22 cellular contexts compared by ENCODE assay signal in the genomic region with DNA sequence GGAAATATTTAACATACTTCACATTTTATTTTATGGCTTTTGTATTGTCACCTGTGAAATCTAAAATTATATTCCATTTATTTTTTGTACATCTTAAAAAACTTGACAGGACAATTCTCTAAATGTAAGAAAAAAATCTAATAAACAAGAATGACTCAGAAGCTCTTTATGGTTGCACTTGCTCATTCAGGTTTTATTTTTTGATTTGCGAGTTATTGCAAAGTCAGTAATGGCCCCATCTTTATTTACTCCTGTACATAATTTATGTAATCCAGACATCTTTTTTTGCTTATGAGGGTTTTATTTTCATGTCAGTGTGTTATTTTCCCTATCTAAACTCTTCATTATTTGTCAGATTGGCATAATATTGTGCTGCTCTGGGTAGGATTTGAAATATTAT.
"Had no signal": no experiment of that assay in that cellular context is flagged by ENCODE, and none has a peak within 500 bp of the region (broad histone marks: within the 10 kb centered on the region; RNA-seq: fewer than 3 reads in every experiment).

No MANE protein-coding gene starts in this region.

- H3K36me3 ChIP-seq: heart left ventricle, neural progenitor cell, ovary, right atrium auricular region, tibial artery, upper lobe of left lung, uterus had no signal

- H3K4me1 Mint-ChIP-seq: neural progenitor cell; stimulated activated effector memory CD8-positive, alpha-beta T cell treated with anti-CD3 and anti-CD28 coated beads, Interleukin-12 subunit alpha, Interleukin-12 subunit beta, amount 100 ng/mL, for 72 hours had no signal

- H3K4me3 Mint-ChIP-seq: natural killer cell; neural progenitor cell; stimulated activated effector memory CD8-positive, alpha-beta T cell treated with anti-CD3 and anti-CD28 coated beads, Interleukin-12 subunit alpha, Interleukin-12 subunit beta, amount 100 ng/mL, for 72 hours; stimulated activated naive CD8-positive, alpha-beta T cell treated with anti-CD3 and anti-CD28 coated beads, Interleukin-15, Interleukin-2, amounts not matched to agents 100 ng/mL and 50 ng/mL, for 24 hours had no signal

- H3K36me3 Mint-ChIP-seq: neural progenitor cell; stimulated activated effector memory CD8-positive, alpha-beta T cell treated with anti-CD3 and anti-CD28 coated beads, Interleukin-12 subunit alpha, Interleukin-12 subunit beta, amount 100 ng/mL, for 72 hours had no signal

- ATAC-seq: heart left ventricle; left lobe of liver; mucosa of descending colon; natural killer cell; stimulated activated effector memory CD8-positive, alpha-beta T cell treated with anti-CD3 and anti-CD28 coated beads, Interleukin-12 subunit alpha, Interleukin-12 subunit beta, amount 100 ng/mL, for 72 hours had no signal

- H3K9ac ChIP-seq: neural progenitor cell had no signal

- H3K4me2 ChIP-seq: neural progenitor cell, smooth muscle cell had no signal

- FAIRE-seq: colon had no signal

- H3K27me3 Mint-ChIP-seq: stimulated activated naive CD8-positive, alpha-beta T cell treated with anti-CD3 and anti-CD28 coated beads, Interleukin-15, Interleukin-2, amounts not matched to agents 100 ng/mL and 50 ng/mL, for 24 hours had no signal

- DNase-seq: dermis blood vessel endothelial cell; foreskin melanocyte; heart left ventricle; hippocampal formation; islet precursor cell; mammary epithelial cell; mucosa of descending colon; natural killer cell; nucleus accumbens; ovary; stimulated activated CD4-positive, alpha-beta T cell treated with anti-CD3 and anti-CD28 coated beads, Interleukin-2, amount 100 ng/mL, for 48 hours; stimulated activated CD8-positive, alpha-beta memory T cell treated with anti-CD3 and anti-CD28 coated beads, Interleukin-4, amount 100 ng/mL, for 48 hours; tibial artery; upper lobe of left lung; uterus had no signal

- H3K9me3 ChIP-seq: mucosa of descending colon, ovary, right atrium auricular region, tibial artery, upper lobe of left lung, uterus had no signal

- H3K9me3 Mint-ChIP-seq: neural progenitor cell; stimulated activated effector memory CD8-positive, alpha-beta T cell treated with anti-CD3 and anti-CD28 coated beads, Interleukin-12 subunit alpha, Interleukin-12 subunit beta, amount 100 ng/mL, for 72 hours had no signal

- H3K27ac Mint-ChIP-seq: natural killer cell; neural progenitor cell; stimulated activated effector memory CD8-positive, alpha-beta T cell treated with anti-CD3 and anti-CD28 coated beads, Interleukin-12 subunit alpha, Interleukin-12 subunit beta, amount 100 ng/mL, for 72 hours; stimulated activated naive CD8-positive, alpha-beta T cell treated with anti-CD3 and anti-CD28 coated beads, Interleukin-15, Interleukin-2, amounts not matched to agents 100 ng/mL and 50 ng/mL, for 24 hours had no signal

- H2AFZ ChIP-seq: neural progenitor cell had no signal

- H3K4me3 ChIP-seq: heart left ventricle, mucosa of descending colon, neural progenitor cell, ovary, right atrium auricular region, smooth muscle cell, tibial artery, upper lobe of left lung, uterus had no signal

- H3K4me1 ChIP-seq: heart left ventricle, neural progenitor cell, right atrium auricular region, upper lobe of left lung, uterus had no signal

- H3K27me3 ChIP-seq: heart left ventricle, neural progenitor cell, ovary, right atrium auricular region, tibial artery, upper lobe of left lung, uterus had no signal

- H3K27ac ChIP-seq: heart left ventricle, neural progenitor cell, ovary, right atrium auricular region, tibial artery, upper lobe of left lung, uterus had no signal
